Comparison of ENCODE assay signal across 8 cellular contexts in the genomic region with DNA sequence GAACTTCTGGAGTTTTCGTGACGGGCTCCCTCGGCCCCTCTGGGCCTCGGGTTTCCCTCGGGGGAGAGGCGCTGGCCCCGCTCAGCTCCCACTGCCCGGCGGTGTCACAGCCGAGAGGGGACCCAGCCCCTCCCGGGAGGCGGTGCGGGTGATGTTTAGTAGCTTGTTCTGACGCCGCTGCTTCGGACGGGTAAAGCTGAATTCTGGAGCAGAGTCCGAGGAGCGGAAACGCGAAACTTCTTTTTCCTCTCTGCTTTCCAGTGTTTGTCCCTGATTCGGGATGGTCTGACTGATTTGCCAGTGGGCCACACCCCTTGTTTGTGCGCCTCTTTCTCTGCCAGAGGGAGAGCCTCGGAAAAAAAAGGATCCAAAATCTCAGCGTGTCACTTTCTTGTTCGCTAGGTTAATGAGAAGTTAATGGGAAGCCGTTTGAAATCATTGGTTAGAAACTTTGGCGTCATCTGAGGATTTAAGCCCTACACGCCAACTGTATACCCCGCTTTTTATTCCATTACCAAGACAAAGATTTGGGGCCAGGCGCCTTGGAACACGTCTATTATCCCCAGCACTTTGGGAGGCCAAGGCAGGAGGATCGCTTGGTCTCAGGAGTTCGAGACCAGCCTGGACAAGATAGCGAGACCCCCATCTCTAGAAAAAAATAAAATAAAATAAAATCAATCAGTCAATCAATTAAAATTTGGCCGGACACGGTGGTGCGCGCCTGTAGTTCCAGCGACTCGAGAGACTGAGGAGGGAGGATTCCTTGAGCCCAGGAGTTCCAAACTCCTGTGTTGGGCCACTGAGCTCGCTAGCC. TPM values are rescaled to one million over a fixed set of nuclear protein-coding genes. Genes with fewer than 3 reads are reported as not detected.
DNase-seq lines count a peak whose midpoint lies in the region; ATAC-seq and TF ChIP-seq lines count a peak whose summit lies in the region.

No MANE protein-coding gene starts in this region.

- peak overlapping the region; percentile 21 to 92 for H3K4me3 ChIP-seq in CD4-positive, alpha-beta memory T cell (ENCODE audit: low read length in 2 of 2)
- H3K4me3 ChIP-seq in epithelial cell of esophagus (ENCODE audit: low read length) (peak overlapping the region; percentile 88), mesodermal cell (ENCODE audit: extremely low read depth, insufficient read depth, low read length, poor library complexity, severe bottlenecking) (peak overlapping the region; percentile 80), testis (peak overlapping the region; percentile 89 to 97)

- 28 to 31% methylated on average over 33 to 36 of the region's 42 CpGs for WGBS in mesodermal cell (ENCODE audit: insufficient coverage in 2 of 2), 2 experiments
- WGBS in testis, 2 donors = 18 to 21% methylated on average over 33 to 35 of the region's 42 CpGs

- no peaks in the 10 kb centered on the region for H3K9me3 ChIP-seq in CD4-positive, alpha-beta memory T cell (ENCODE audit: control insufficient read depth in 1 of 2, low read length in 2 of 2)
- H3K9me3 ChIP-seq in KOPT-K1 (ENCODE audit: insufficient read depth, low read length, poor library complexity, severe bottlenecking) (no peaks in the 10 kb centered on the region), mesodermal cell (ENCODE audit: control insufficient read depth, low read length) (no peaks in the 10 kb centered on the region), testis (no peaks in the 10 kb centered on the region)

- H3K4me3 Mint-ChIP-seq in CD4-positive, alpha-beta memory T cell = peak overlapping the region; percentile 90 to 99 (median 96)

- TF ChIP-seq CTCF in epithelial cell of esophagus (IDR thresholded peaks at IDR 0.05; ENCODE audit: insufficient read depth, low read depth, low read length, missing control alignments) (no peak), testis (IDR thresholded peaks at IDR 0.05) (no peak)

- peak; percentile 28 for ATAC-seq in GM21447 (IDR thresholded peaks at IDR 0.05; ENCODE audit: unreplicated experiment)

- H3K27ac Mint-ChIP-seq in CD4-positive, alpha-beta memory T cell = peak overlapping the region; percentile 67 to 98 (median 91)

- peaks cover 0 to 2% of the 10 kb centered on the region in 2 donors for H3K27me3 Mint-ChIP-seq in CD4-positive, alpha-beta memory T cell

- peaks cover 17 to 37% (median 25%) of the 10 kb centered on the region in 4 donors for H3K4me1 Mint-ChIP-seq in CD4-positive, alpha-beta memory T cell

- POLR2A ChIA-PET in CD4-positive, alpha-beta memory T cell (lab: Charles Lee; ENCODE audit: partially characterized antibody) = interaction anchor here (0.8 to 2.6 kb wide), 4 partner anchors 9 to 14 kb away, joined by 3 to 52 read pairs (median 4); partner anchors contain the start of genes FOXM1 and RHNO1

- CTCF ChIA-PET in CD4-positive, alpha-beta memory T cell (lab: Charles Lee; ENCODE audit: partially characterized antibody) = no interaction called here

- intact Hi-C loops in CD4-positive, alpha-beta memory T cell (cut with micrococcal nuclease) = loop anchor here (5.0 kb wide), 1 partner anchor 199 kb away; no protein-coding TSS in a partner anchor
- intact Hi-C loops in testis (cut with DNase I; ENCODE audit: low total_unique reads) = no loop called here

- no peaks in the 10 kb centered on the region for H3K36me3 ChIP-seq in CD4-positive, alpha-beta memory T cell (ENCODE audit: insufficient read depth, low read length)
- H3K36me3 ChIP-seq in KOPT-K1 (ENCODE audit: insufficient read depth, low read length) (peaks cover 32% of the 10 kb centered on the region), mesodermal cell (ENCODE audit: control insufficient read depth, insufficient read depth, low read length) (peaks cover 33% of the 10 kb centered on the region), testis (ENCODE audit: low read depth, missing control alignments) (no peaks in the 10 kb centered on the region)

- H3K4me1 ChIP-seq in CD4-positive, alpha-beta memory T cell (ENCODE audit: insufficient read depth, low read length) = peaks cover 17% of the 10 kb centered on the region
- H3K4me1 ChIP-seq in mesodermal cell (ENCODE audit: control insufficient read depth, insufficient read depth, low read length, poor library complexity, severe bottlenecking) (no peaks in the 10 kb centered on the region), testis (no peaks in the 10 kb centered on the region)

- H3K27ac ChIP-seq in CD4-positive, alpha-beta memory T cell (ENCODE audit: low read depth, low read length) = peak overlapping the region; percentile 83
- H3K27ac ChIP-seq in KOPT-K1 (ENCODE audit: low read depth, low read length, poor library complexity, severe bottlenecking) = peak overlapping the region; percentile 77
- peak overlapping the region; percentile 86 for H3K27ac ChIP-seq in mesodermal cell (ENCODE audit: low read depth, low read length, severe bottlenecking)
- H3K27ac ChIP-seq in testis = peak overlapping the region; percentile 92 to 93

- no peak for TF ChIP-seq POLR2A in testis (IDR thresholded peaks at IDR 0.05)

- peaks cover 0 to 15% of the 10 kb centered on the region in 2 donors for H3K36me3 Mint-ChIP-seq in CD4-positive, alpha-beta memory T cell

- peaks cover 0 to 4% (median 0%) of the 10 kb centered on the region in 8 donors for H3K9me3 Mint-ChIP-seq in CD4-positive, alpha-beta memory T cell

- H3K27me3 ChIP-seq in CD4-positive, alpha-beta memory T cell (ENCODE audit: insufficient read depth, low read length) = no peaks in the 10 kb centered on the region
- H3K27me3 ChIP-seq in testis = no peaks in the 10 kb centered on the region

- DNase-seq in CD4-positive, alpha-beta memory T cell = no peak
- DNase-seq in activated CD4-positive, alpha-beta T cell treated with anti-CD3 and anti-CD28 coated beads for 1 hour = peak; percentile 20
- DNase-seq in epithelial cell of esophagus (ENCODE audit: low read depth) (peak; percentile 43), testis (peak; percentile 62), retina (no peak)

RNA-seq across cellular contexts. Expression of gene TULP3, which starts 0.8 kb away (rescaled TPM):
- total RNA-seq in CD4-positive, alpha-beta memory T cell = 1 to 10 TPM; 6.7 to 9.1 TPM
- 10 to 100 TPM in 1 of 2 donors, 1 to 10 TPM in 1; 8.4 to 10.0 TPM for polyA plus RNA-seq in CD4-positive, alpha-beta memory T cell
- polyA plus RNA-seq in mesodermal cell (2013, experiment 1 of 2) = 36.4 TPM
- 34.4 TPM for polyA plus RNA-seq in mesodermal cell (2013, experiment 2 of 2)
- 10 to 100 TPM; 20.5 to 26.5 TPM for total RNA-seq in testis
- polyA plus RNA-seq in testis (ENCODE audit: insufficient read depth, low read depth, low replicate concordance) = 29.2 TPM

RNA-seq across cellular contexts. Expression of gene RHNO1, which starts 14.4 kb away (rescaled TPM):
- total RNA-seq in CD4-positive, alpha-beta memory T cell = 10 to 100 TPM; 31.2 to 35.7 TPM
- polyA plus RNA-seq in CD4-positive, alpha-beta memory T cell = 100 to 1,000 TPM in 1 of 2 donors, 10 to 100 TPM in 1; 58.5 to 107 TPM
- polyA plus RNA-seq in mesodermal cell (2013, experiment 1 of 2) = 56.5 TPM
- 44.9 TPM for polyA plus RNA-seq in mesodermal cell (2013, experiment 2 of 2)
- total RNA-seq in testis = 10 to 100 TPM; 21.6 to 22.8 TPM
- 26.1 TPM for polyA plus RNA-seq in testis (ENCODE audit: insufficient read depth, low read depth, low replicate concordance)

RNA-seq across cellular contexts. Expression of gene FOXM1, which starts 14.5 kb away (rescaled TPM):
- total RNA-seq in CD4-positive, alpha-beta memory T cell = under 1 TPM; 0.30 to 0.44 TPM
- polyA plus RNA-seq in CD4-positive, alpha-beta memory T cell = under 1 TPM in 1 of 2 donors, not detected in 1; 0.30 TPM
- polyA plus RNA-seq in mesodermal cell (2013, experiment 1 of 2) = 54.0 TPM
- polyA plus RNA-seq in mesodermal cell (2013, experiment 2 of 2) = 52.0 TPM
- total RNA-seq in testis = 10 to 100 TPM; 18.1 to 32.3 TPM
- 59.7 TPM for polyA plus RNA-seq in testis (ENCODE audit: insufficient read depth, low read depth, low replicate concordance)

RNA-seq across cellular contexts. Expression of gene TEX52, which starts 34.6 kb away (rescaled TPM):
- not detected for total RNA-seq in CD4-positive, alpha-beta memory T cell
- polyA plus RNA-seq in CD4-positive, alpha-beta memory T cell = not detected
- not detected for polyA plus RNA-seq in mesodermal cell (2013, experiment 1 of 2)
- not detected for polyA plus RNA-seq in mesodermal cell (2013, experiment 2 of 2)
- total RNA-seq in testis = 1 to 10 TPM in 1 of 2 donors, under 1 TPM in 1; 0.81 to 4.7 TPM
- 11.4 TPM for polyA plus RNA-seq in testis (ENCODE audit: insufficient read depth, low read depth, low replicate concordance)

RNA-seq across cellular contexts. Expression of gene NRIP2, which starts 56.6 kb away (rescaled TPM):
- not detected for total RNA-seq in CD4-positive, alpha-beta memory T cell
- polyA plus RNA-seq in CD4-positive, alpha-beta memory T cell = 1 to 10 TPM in 1 of 2 donors, under 1 TPM in 1; 0.29 to 2.0 TPM
- 0.96 TPM for polyA plus RNA-seq in mesodermal cell (2013, experiment 1 of 2)
- 0.76 TPM for polyA plus RNA-seq in mesodermal cell (2013, experiment 2 of 2)
- 10 to 100 TPM in 1 of 2 donors, 1 to 10 TPM in 1; 2.6 to 10.6 TPM for total RNA-seq in testis
- 2.8 TPM for polyA plus RNA-seq in testis (ENCODE audit: insufficient read depth, low read depth, low replicate concordance)

Comparison
In these comparisons a context has a peak if more than half of its experiments do, and no peak if none do; other contexts are left out.
1. DNase-seq: peak in activated CD4-positive, alpha-beta T cell treated with anti-CD3 and anti-CD28 coated beads for 1 hour (single experiment), epithelial cell of esophagus (single experiment) and testis (single experiment); none in CD4-positive, alpha-beta memory T cell (0 of 5) and retina (single experiment).
2. RNA of gene FOXM1, which starts 14.5 kb away (total RNA-seq): 18.1 to 32.3 TPM in testis; 0.30 to 0.44 TPM in CD4-positive, alpha-beta memory T cell; every median in the first group is over 10 times any median in the second.
3. Peak in every context shown above with its lines, with median percentiles within 50 percentile points of each other: H3K27ac ChIP-seq and H3K4me3 ChIP-seq.